ENCODE assay signal across 1 cellular context in genomic region chr12:109832534-109833306, GRCh38.
A peak's percentile ranks its signal among the peaks of the same experiment; 100 is the strongest.
TF ChIP-seq lines count a peak whose summit lies in the region.

No MANE protein-coding gene starts in this region.

TF ChIP-seq in H1, 55 proteins besides CTCF, POLR2A, EP300 and RAD21 (continued from another document):
- TF ChIP-seq, protein P1, sequence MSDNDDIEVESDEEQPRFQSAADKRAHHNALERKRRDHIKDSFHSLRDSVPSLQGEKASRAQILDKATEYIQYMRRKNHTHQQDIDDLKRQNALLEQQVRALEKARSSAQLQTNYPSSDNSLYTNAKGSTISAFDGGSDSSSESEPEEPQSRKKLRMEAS (IDR thresholded peaks at IDR 0.05), result no peak
- TF ChIP-seq POLR2AphosphoS5 (IDR thresholded peaks at IDR 0.05; ENCODE audit: low read depth, low read length) (no peak), MAFK (IDR thresholded peaks at IDR 0.05; ENCODE audit: low read depth, low read length) (no peak), SIX5 (IDR thresholded peaks at IDR 0.05; ENCODE audit: low read depth, low read length) (no peak), GABPA (IDR thresholded peaks at IDR 0.05; ENCODE audit: borderline replicate concordance, insufficient read depth, low read length) (no peak), HDAC2 (IDR thresholded peaks at IDR 0.05; ENCODE audit: borderline replicate concordance in 1 of 2, low read depth in 2 of 2, low read length in 2 of 2) (peak in 1 of 2 experiments; percentile 87; a peak in 1 of 4 replicates), PHF8 (conservative IDR thresholded peaks at IDR 0.05; ENCODE audit: low read depth, low read length) (peak; percentile 49), CHD1 (IDR thresholded peaks at IDR 0.05; ENCODE audit: low read depth, low read length) (no peak), SIRT6 (IDR thresholded peaks at IDR 0.05; ENCODE audit: low read length) (no peak)
